In the genomic region with DNA sequence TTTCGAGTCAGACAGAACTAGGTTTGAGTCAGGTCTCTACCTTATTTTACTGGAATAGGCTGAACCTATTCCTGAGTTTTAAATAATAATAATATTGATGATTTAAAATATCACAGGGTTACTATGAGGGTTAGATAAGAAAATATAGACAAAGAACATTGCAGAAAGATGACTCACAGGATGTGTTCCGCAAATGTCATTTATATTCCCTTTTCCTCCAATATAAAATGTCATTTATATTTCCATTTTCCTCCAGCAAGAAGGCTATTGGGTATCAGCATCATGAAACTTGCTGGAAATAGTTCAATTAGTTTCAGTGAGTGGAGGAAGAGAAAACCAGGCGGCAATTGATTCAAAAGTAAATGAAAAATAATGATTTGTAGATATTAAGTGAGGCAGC, we compare ENCODE assay signal across 27 cellular contexts.
"Had no signal": no experiment of that assay in that cellular context is flagged by ENCODE, and none has a peak within 500 bp of the region (broad histone marks: within the 10 kb centered on the region; RNA-seq: fewer than 3 reads in every experiment).

No MANE protein-coding gene starts in this region.

- H3K4me2 ChIP-seq: hepatocyte had no signal

- H3K4me1 ChIP-seq: body of pancreas, colonic mucosa, sigmoid colon, thyroid gland had no signal

- H3K36me3 ChIP-seq: cardiac muscle cell, colonic mucosa, gastroesophageal sphincter, ovary, sigmoid colon, stomach, thyroid gland, upper lobe of right lung had no signal

- DNase-seq: activated CD4-positive, alpha-beta T cell treated with anti-CD3 and anti-CD28 coated beads for 36 hours; activated CD4-positive, CD25-positive, alpha-beta regulatory T cell; activated CD8-positive, alpha-beta memory T cell treated with anti-CD3 and anti-CD28 coated beads, Interleukin-2, amount 10 ng/mL, durations not matched to agents 7 days and 5 days; activated CD8-positive, alpha-beta T cell treated with anti-CD3 and anti-CD28 coated beads, Interleukin-2, amount 10 ng/mL, durations not matched to agents 7 days and 5 days; activated naive CD4-positive, alpha-beta T cell; activated T-cell treated with anti-CD3 and anti-CD28 coated beads, Interleukin-2, amount 50 U/mL, for 48 hours; body of pancreas; cerebellar nuclear complex; colonic mucosa; left cardiac atrium; left ventricle myocardium superior; mammary epithelial cell; naive B cell; nephron progenitor cell; ovary; sigmoid colon; small intestine; stimulated activated CD4-positive, alpha-beta T cell treated with anti-CD3 and anti-CD28 coated beads, Interleukin-1b, Interleukin-23, amount 100 ng/mL, for 48 hours; stimulated activated naive B cell treated with anti-CD40 and anti-IgM and Interleukin-4, amounts not matched to agents 10 μg/mL and 1 μg/mL and 100 μg/mL, for 72 hours; stomach; thyroid gland; upper lobe of right lung had no signal

- H3K27ac ChIP-seq: body of pancreas, cardiac muscle cell, colonic mucosa, epithelial cell of prostate, gastroesophageal sphincter, hepatocyte, ovary, sigmoid colon, stomach, thyroid gland, upper lobe of right lung had no signal

- H3K4me3 ChIP-seq: body of pancreas, cardiac muscle cell, colonic mucosa, gastroesophageal sphincter, hepatocyte, ovary, sigmoid colon, stomach, thyroid gland, upper lobe of right lung had no signal

- H3K79me2 ChIP-seq: hepatocyte had no signal

- ATAC-seq: activated CD4-positive, alpha-beta T cell treated with anti-CD3 and anti-CD28 coated beads for 36 hours; activated CD8-positive, alpha-beta memory T cell treated with anti-CD3 and anti-CD28 coated beads, Interleukin-2, amount 10 ng/mL, durations not matched to agents 7 days and 5 days; activated CD8-positive, alpha-beta T cell treated with anti-CD3 and anti-CD28 coated beads, Interleukin-2, amount 10 ng/mL, durations not matched to agents 7 days and 5 days; activated naive CD4-positive, alpha-beta T cell treated with anti-CD3 and anti-CD28 coated beads, Interleukin-2, amount 50 U/mL, for 72 hours; body of pancreas; gastroesophageal sphincter; left cardiac atrium; left ventricle myocardium superior; stimulated activated naive B cell treated with anti-CD40 and anti-IgM and Interleukin-4, amounts not matched to agents 10 μg/mL and 1 μg/mL and 100 μg/mL, for 72 hours; upper lobe of right lung had no signal

- H3K9me3 ChIP-seq: body of pancreas, colonic mucosa, gastroesophageal sphincter, ovary, sigmoid colon, stomach, thyroid gland, upper lobe of right lung had no signal

- H2AFZ ChIP-seq: hepatocyte had no signal

- H3K27me3 ChIP-seq: body of pancreas, cardiac muscle cell, colonic mucosa, gastroesophageal sphincter, hepatocyte, ovary, sigmoid colon, stomach, thyroid gland, upper lobe of right lung had no signal
